Comparison of ENCODE assay signal across 1 cellular context in the genomic region with DNA sequence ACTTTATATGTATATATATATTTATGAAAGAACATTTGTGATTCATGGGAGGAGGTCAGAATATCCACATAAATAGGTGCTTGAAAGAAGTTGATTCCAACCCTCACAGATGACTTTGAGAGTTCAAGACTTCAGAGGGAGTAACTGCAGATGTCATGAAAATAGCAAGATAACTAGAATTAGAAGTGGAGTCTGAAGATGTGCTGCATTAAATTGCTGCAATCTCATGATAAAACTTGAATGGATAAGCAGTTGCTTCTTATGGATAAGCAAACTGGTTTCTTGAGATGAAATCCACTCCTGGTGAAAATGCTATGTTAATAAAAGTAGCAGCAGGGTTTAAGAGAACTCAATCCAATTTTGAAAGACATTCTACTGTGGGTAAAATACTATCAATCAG.
TF ChIP-seq lines count a peak whose summit lies in the region.

No MANE protein-coding gene starts in this region.

TF ChIP-seq in K562, 482 proteins besides CTCF, POLR2A, EP300 and RAD21 (continued from another document and continues in another):
- TF ChIP-seq MTA2 (IDR thresholded peaks at IDR 0.05; ENCODE audit: low read depth) = peak; percentile 66
- TF ChIP-seq, protein P1, sequence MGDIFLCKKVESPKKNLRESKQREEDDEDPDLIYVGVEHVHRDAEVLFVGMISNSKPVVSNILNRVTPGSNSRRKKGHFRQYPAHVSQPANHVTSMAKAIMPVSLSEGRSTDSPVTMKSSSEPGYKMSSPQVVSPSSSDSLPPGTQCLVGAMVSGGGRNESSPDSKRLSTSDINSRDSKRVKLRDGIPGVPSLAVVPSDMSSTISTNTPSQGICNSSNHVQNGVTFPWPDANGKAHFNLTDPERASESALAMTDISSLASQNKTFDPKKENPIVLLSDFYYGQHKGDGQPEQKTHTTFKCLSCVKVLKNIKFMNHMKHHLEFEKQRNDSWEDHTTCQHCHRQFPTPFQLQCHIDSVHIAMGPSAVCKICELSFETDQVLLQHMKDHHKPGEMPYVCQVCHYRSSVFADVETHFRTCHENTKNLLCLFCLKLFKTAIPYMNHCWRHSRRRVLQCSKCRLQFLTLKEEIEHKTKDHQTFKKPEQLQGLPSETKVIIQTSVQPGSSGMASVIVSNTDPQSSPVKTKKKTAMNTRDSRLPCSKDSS (IDR thresholded peaks at IDR 0.05; ENCODE audit: low read depth, partially characterized antibody) = no peak
- TF ChIP-seq, protein P2, sequence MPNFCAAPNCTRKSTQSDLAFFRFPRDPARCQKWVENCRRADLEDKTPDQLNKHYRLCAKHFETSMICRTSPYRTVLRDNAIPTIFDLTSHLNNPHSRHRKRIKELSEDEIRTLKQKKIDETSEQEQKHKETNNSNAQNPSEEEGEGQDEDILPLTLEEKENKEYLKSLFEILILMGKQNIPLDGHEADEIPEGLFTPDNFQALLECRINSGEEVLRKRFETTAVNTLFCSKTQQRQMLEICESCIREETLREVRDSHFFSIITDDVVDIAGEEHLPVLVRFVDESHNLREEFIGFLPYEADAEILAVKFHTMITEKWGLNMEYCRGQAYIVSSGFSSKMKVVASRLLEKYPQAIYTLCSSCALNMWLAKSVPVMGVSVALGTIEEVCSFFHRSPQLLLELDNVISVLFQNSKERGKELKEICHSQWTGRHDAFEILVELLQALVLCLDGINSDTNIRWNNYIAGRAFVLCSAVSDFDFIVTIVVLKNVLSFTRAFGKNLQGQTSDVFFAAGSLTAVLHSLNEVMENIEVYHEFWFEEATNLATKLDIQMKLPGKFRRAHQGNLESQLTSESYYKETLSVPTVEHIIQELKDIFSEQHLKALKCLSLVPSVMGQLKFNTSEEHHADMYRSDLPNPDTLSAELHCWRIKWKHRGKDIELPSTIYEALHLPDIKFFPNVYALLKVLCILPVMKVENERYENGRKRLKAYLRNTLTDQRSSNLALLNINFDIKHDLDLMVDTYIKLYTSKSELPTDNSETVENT (CRISPR knock-in tag; IDR thresholded peaks at IDR 0.05) = no peak
- TF ChIP-seq STAT5A (IDR thresholded peaks at IDR 0.05; ENCODE audit: borderline replicate concordance, low read length) = peak; percentile 62; the same call in 1 of the 2 replicates
- peak; percentile 29 for TF ChIP-seq CCNT2 (IDR thresholded peaks at IDR 0.05; ENCODE audit: borderline replicate concordance, extremely low read depth, insufficient read length, low read depth, low read length)
- TF ChIP-seq, protein P3, sequence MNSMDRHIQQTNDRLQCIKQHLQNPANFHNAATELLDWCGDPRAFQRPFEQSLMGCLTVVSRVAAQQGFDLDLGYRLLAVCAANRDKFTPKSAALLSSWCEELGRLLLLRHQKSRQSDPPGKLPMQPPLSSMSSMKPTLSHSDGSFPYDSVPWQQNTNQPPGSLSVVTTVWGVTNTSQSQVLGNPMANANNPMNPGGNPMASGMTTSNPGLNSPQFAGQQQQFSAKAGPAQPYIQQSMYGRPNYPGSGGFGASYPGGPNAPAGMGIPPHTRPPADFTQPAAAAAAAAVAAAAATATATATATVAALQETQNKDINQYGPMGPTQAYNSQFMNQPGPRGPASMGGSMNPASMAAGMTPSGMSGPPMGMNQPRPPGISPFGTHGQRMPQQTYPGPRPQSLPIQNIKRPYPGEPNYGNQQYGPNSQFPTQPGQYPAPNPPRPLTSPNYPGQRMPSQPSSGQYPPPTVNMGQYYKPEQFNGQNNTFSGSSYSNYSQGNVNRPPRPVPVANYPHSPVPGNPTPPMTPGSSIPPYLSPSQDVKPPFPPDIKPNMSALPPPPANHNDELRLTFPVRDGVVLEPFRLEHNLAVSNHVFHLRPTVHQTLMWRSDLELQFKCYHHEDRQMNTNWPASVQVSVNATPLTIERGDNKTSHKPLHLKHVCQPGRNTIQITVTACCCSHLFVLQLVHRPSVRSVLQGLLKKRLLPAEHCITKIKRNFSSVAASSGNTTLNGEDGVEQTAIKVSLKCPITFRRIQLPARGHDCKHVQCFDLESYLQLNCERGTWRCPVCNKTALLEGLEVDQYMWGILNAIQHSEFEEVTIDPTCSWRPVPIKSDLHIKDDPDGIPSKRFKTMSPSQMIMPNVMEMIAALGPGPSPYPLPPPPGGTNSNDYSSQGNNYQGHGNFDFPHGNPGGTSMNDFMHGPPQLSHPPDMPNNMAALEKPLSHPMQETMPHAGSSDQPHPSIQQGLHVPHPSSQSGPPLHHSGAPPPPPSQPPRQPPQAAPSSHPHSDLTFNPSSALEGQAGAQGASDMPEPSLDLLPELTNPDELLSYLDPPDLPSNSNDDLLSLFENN (IDR thresholded peaks at IDR 0.05; ENCODE audit: low read depth in 2 of 2, low read length in 2 of 2) = no peak
- TF ChIP-seq ZNF133 (CRISPR knock-in tag; IDR thresholded peaks at IDR 0.05) = no peak
- TF ChIP-seq PPARD (CRISPR knock-in tag; IDR thresholded peaks at IDR 0.05) = no peak
- TF ChIP-seq TCF3 (CRISPR knock-in tag; IDR thresholded peaks at IDR 0.05) = peak; percentile 76
- no peak for TF ChIP-seq XRCC5 (IDR thresholded peaks at IDR 0.05; ENCODE audit: low read depth, low read length)
- no peak for TF ChIP-seq CREM (IDR thresholded peaks at IDR 0.05; ENCODE audit: low read depth)
- no peak for TF ChIP-seq CBX8 (IDR thresholded peaks at IDR 0.05; ENCODE audit: borderline replicate concordance, extremely low read depth, low read depth, low read length, poor library complexity, severe bottlenecking)
- peak; percentile 86 for TF ChIP-seq ARID1B (IDR thresholded peaks at IDR 0.05)
- TF ChIP-seq, protein P4, sequence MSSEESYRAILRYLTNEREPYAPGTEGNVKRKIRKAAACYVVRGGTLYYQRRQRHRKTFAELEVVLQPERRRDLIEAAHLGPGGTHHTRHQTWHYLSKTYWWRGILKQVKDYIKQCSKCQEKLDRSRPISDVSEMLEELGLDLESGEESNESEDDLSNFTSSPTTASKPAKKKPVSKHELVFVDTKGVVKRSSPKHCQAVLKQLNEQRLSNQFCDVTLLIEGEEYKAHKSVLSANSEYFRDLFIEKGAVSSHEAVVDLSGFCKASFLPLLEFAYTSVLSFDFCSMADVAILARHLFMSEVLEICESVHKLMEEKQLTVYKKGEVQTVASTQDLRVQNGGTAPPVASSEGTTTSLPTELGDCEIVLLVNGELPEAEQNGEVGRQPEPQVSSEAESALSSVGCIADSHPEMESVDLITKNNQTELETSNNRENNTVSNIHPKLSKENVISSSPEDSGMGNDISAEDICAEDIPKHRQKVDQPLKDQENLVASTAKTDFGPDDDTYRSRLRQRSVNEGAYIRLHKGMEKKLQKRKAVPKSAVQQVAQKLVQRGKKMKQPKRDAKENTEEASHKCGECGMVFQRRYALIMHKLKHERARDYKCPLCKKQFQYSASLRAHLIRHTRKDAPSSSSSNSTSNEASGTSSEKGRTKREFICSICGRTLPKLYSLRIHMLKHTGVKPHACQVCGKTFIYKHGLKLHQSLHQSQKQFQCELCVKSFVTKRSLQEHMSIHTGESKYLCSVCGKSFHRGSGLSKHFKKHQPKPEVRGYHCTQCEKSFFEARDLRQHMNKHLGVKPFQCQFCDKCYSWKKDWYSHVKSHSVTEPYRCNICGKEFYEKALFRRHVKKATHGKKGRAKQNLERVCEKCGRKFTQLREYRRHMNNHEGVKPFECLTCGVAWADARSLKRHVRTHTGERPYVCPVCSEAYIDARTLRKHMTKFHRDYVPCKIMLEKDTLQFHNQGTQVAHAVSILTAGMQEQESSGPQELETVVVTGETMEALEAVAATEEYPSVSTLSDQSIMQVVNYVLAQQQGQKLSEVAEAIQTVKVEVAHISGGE (CRISPR knock-in tag; IDR thresholded peaks at IDR 0.05) = no peak
- 0 out of 2 replicates have a peak, but pooled peaks have one; percentile 35 for TF ChIP-seq SMARCE1 (IDR thresholded peaks at IDR 0.05)
- TF ChIP-seq NBN (IDR thresholded peaks at IDR 0.05; ENCODE audit: low read depth) = no peak
- TF ChIP-seq KAT7 (CRISPR knock-in tag; IDR thresholded peaks at IDR 0.05; ENCODE audit: borderline replicate concordance) = no peak
- no peak for TF ChIP-seq GTF2A2 (tag; IDR thresholded peaks at IDR 0.05)
- TF ChIP-seq NFRKB (IDR thresholded peaks at IDR 0.05; ENCODE audit: low read depth) = no peak
- TF ChIP-seq SMARCA4 (IDR thresholded peaks at IDR 0.05) = peak; percentile 20; the same call in 1 of the 2 replicates
- no peak for TF ChIP-seq BACH1 (tag; IDR thresholded peaks at IDR 0.05)
- no peak; the same call in 1 of the 2 replicates for TF ChIP-seq CC2D1A (IDR thresholded peaks at IDR 0.05)
- TF ChIP-seq FOXM1 (IDR thresholded peaks at IDR 0.05; ENCODE audit: low read depth) = peak; percentile 66; the same call in 1 of the 2 replicates
- TF ChIP-seq FOXM1 (CRISPR knock-in tag; IDR thresholded peaks at IDR 0.05; ENCODE audit: low read depth) = no peak
- peak; percentile 41; the same call in 1 of the 2 replicates for TF ChIP-seq SMARCC2 (IDR thresholded peaks at IDR 0.05; ENCODE audit: low read depth)
- no peak for TF ChIP-seq RBM22 (IDR thresholded peaks at IDR 0.05; ENCODE audit: low read depth, low read length, poor library complexity, severe bottlenecking)
- no peak for TF ChIP-seq ARNT (IDR thresholded peaks at IDR 0.05)
- TF ChIP-seq MECOM (CRISPR knock-in tag; IDR thresholded peaks at IDR 0.05) = peak; percentile 72; the same call in 1 of the 2 replicates
- TF ChIP-seq, protein P5, sequence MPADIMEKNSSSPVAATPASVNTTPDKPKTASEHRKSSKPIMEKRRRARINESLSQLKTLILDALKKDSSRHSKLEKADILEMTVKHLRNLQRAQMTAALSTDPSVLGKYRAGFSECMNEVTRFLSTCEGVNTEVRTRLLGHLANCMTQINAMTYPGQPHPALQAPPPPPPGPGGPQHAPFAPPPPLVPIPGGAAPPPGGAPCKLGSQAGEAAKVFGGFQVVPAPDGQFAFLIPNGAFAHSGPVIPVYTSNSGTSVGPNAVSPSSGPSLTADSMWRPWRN (IDR thresholded peaks at IDR 0.05; ENCODE audit: low read depth) = 0 out of 2 replicates have a peak, but pooled peaks have one; percentile 19
- TF ChIP-seq NELFE (IDR thresholded peaks at IDR 0.05; ENCODE audit: insufficient read depth, insufficient read length) = no peak
- peak; percentile 18 to 28; a peak in 2 of 4 replicates for TF ChIP-seq KDM1A (IDR thresholded peaks at IDR 0.05)
- no peak for TF ChIP-seq RBM15 (IDR thresholded peaks at IDR 0.05; ENCODE audit: insufficient read depth, low read length)
- TF ChIP-seq, protein P6, sequence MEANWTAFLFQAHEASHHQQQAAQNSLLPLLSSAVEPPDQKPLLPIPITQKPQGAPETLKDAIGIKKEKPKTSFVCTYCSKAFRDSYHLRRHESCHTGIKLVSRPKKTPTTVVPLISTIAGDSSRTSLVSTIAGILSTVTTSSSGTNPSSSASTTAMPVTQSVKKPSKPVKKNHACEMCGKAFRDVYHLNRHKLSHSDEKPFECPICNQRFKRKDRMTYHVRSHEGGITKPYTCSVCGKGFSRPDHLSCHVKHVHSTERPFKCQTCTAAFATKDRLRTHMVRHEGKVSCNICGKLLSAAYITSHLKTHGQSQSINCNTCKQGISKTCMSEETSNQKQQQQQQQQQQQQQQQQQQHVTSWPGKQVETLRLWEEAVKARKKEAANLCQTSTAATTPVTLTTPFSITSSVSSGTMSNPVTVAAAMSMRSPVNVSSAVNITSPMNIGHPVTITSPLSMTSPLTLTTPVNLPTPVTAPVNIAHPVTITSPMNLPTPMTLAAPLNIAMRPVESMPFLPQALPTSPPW (CRISPR knock-in tag; IDR thresholded peaks at IDR 0.05) = 0 out of 2 replicates have a peak, but pooled peaks have one; percentile 28
- TF ChIP-seq NFIX (CRISPR knock-in tag; IDR thresholded peaks at IDR 0.05; ENCODE audit: low read depth) = no peak
- TF ChIP-seq RCOR1 (IDR thresholded peaks at IDR 0.05; ENCODE audit: borderline replicate concordance in 1 of 2, low read depth in 2 of 2, low read length in 2 of 2) = peak in 1 of 2 experiments; percentile 28; a peak in 1 of 4 replicates
- TF ChIP-seq CBFA2T2 (conservative IDR thresholded peaks at IDR 0.05) = peak; percentile 87
- peak; percentile 31; the same call in 1 of the 2 replicates for TF ChIP-seq SOX6 (IDR thresholded peaks at IDR 0.05)
- TF ChIP-seq, protein P7, sequence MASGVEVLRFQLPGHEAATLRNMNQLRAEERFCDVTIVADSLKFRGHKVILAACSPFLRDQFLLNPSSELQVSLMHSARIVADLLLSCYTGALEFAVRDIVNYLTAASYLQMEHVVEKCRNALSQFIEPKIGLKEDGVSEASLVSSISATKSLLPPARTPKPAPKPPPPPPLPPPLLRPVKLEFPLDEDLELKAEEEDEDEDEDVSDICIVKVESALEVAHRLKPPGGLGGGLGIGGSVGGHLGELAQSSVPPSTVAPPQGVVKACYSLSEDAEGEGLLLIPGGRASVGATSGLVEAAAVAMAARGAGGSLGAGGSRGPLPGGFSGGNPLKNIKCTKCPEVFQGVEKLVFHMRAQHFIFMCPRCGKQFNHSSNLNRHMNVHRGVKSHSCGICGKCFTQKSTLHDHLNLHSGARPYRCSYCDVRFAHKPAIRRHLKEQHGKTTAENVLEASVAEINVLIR (CRISPR knock-in tag; IDR thresholded peaks at IDR 0.05) = no peak
- peak; percentile 83 for TF ChIP-seq TAL1 (IDR thresholded peaks at IDR 0.05)
- peak; percentile 75; the same call in 1 of the 2 replicates for TF ChIP-seq KLF16 (IDR thresholded peaks at IDR 0.05)
- TF ChIP-seq CBFA2T3 (IDR thresholded peaks at IDR 0.05) = peak; percentile 91
- 0 out of 2 replicates have a peak, but pooled peaks have one; percentile 4 for TF ChIP-seq ZNF316 (IDR thresholded peaks at IDR 0.05)
- TF ChIP-seq PML (IDR thresholded peaks at IDR 0.05; ENCODE audit: low read length) = peak; percentile 78
- TF ChIP-seq TEAD4 (IDR thresholded peaks at IDR 0.05; ENCODE audit: low read length) = peak; percentile 93
- TF ChIP-seq TEAD4 (CRISPR knock-in tag; IDR thresholded peaks at IDR 0.05; ENCODE audit: borderline replicate concordance) = no peak
- TF ChIP-seq DPF2 (IDR thresholded peaks at IDR 0.05) = peak; percentile 67
- TF ChIP-seq BCOR (IDR thresholded peaks at IDR 0.05) = no peak
- TF ChIP-seq U2AF1 (optimal IDR thresholded peaks at IDR 0.05; ENCODE audit: low read depth, low read length) = no peak
- peak; percentile 26; the same call in 1 of the 2 replicates for TF ChIP-seq CREB1 (IDR thresholded peaks at IDR 0.05)
- TF ChIP-seq CREB1 (CRISPR knock-in tag; IDR thresholded peaks at IDR 0.05) = no peak
- no peak for TF ChIP-seq ZFPM2 (CRISPR knock-in tag; IDR thresholded peaks at IDR 0.05)
- peak; percentile 80 for TF ChIP-seq NCOR1 (IDR thresholded peaks at IDR 0.05)
- TF ChIP-seq TRIM24 (IDR thresholded peaks at IDR 0.05) = peak; percentile 53 to 73; a peak in 3 of 4 replicates
- no peak for TF ChIP-seq ZEB2 (IDR thresholded peaks at IDR 0.05)
- no peak for TF ChIP-seq MED1 (CRISPR knock-in tag; IDR thresholded peaks at IDR 0.05; ENCODE audit: borderline replicate concordance)
- no peak for TF ChIP-seq FOS (IDR thresholded peaks at IDR 0.05; ENCODE audit: extremely low read depth, insufficient read length)
- no peak for TF ChIP-seq ZNF445 (CRISPR knock-in tag; IDR thresholded peaks at IDR 0.05; ENCODE audit: low read depth)
- no peak for TF ChIP-seq ZNF79 (CRISPR knock-in tag; IDR thresholded peaks at IDR 0.05; ENCODE audit: low read depth)
- no peak for TF ChIP-seq TCFL5 (CRISPR knock-in tag; conservative IDR thresholded peaks at IDR 0.05)
- peak; percentile 57 for TF ChIP-seq NFIC (IDR thresholded peaks at IDR 0.05)
